8 cellular contexts compared by ENCODE assay signal in the genomic region with DNA sequence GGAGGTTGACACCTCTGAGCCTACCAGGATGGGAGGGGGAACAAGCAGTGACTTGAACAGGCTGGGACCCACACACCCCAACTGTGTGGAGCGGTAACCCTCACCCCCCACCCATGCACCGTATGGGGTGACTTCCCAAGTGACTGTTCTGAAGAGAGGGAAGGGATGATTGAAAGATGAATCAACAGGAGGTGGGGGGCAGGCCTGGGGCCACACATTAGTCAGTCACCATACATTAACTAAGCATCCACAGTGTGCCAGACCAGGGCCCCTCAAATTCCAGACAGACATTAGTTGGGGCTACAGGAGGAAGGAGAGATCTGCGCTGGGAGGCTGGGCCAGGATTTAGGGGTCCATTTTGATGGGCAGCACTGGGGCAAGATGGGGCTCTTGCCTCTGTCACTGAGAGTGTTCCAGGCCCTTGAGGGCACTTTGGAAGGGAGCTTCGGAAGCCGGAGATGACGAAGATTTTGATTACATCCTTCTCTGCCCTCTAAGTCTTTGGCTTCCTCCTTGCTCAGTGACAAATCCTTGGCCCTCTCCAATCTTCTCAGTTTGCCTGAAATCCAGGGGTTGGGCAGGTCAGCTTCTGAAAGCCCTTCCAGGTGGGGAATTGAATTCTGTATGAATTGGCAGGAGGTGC. TPM values are rescaled to one million over a fixed set of nuclear protein-coding genes. Genes with fewer than 3 reads are reported as not detected.
DNase-seq lines count a peak whose midpoint lies in the region; ATAC-seq and TF ChIP-seq lines count a peak whose summit lies in the region.

No MANE protein-coding gene starts in this region.

- H3K9me3 ChIP-seq in HUES6 (ENCODE audit: control insufficient read depth, insufficient read depth, low read depth, low read length), result no peaks in the 10 kb centered on the region
- no peaks in the 10 kb centered on the region for H3K9me3 ChIP-seq in mucosa of rectum (ENCODE audit: control insufficient read depth in 2 of 2, low read length in 2 of 2)

- CTCF ChIA-PET in MCF 10A (lab: Yijun Ruan, JAX), result interaction anchor here (1.1 to 4.4 kb wide), 4 partner anchors 60 to 135 kb away, joined by 3 to 28 read pairs (median 18); a partner anchor contains a TSS

- intact Hi-C loops in MCF 10A (cut with micrococcal nuclease), result loop anchor here (1.0 to 2.0 kb wide), 2 partner anchors 21 to 46 kb away; no protein-coding TSS in a partner anchor

- H3K9ac ChIP-seq in HUES6 (ENCODE audit: low read length) (peak overlapping the region; percentile 39), mucosa of rectum (ENCODE audit: low read depth in 1 of 2, low read length in 2 of 2) (peak overlapping the region; percentile 91 to 97)

- TF ChIP-seq CTCF in MCF 10A (IDR thresholded peaks at IDR 0.05; ENCODE audit: unreplicated experiment), result no peak

- peak overlapping the region; percentile 86 for H3K4me3 Mint-ChIP-seq in MCF 10A (ENCODE audit: unreplicated experiment)

- H3K9me3 Mint-ChIP-seq in MCF 10A (ENCODE audit: unreplicated experiment), result no peaks in the 10 kb centered on the region

- DNase-seq in AG08395 (ENCODE audit: low spot score) (peak; percentile 31), MCF 10A (ENCODE audit: unreplicated experiment) (peak; percentile 46), NOMO-1 treated with dmso at 0.1 percent for 144 hours (lab: John Stamatoyannopoulos, UW; ENCODE audit: unreplicated experiment) (no peak), GF-D8 (lab: John Stamatoyannopoulos, UW) (no peak), iPS-NIHi11 (ENCODE audit: low spot score) (no peak)

- no peak for ATAC-seq in GM18519 (IDR thresholded peaks at IDR 0.05; ENCODE audit: low FRiP score, unreplicated experiment)

- H3K27me3 ChIP-seq in HUES6 (ENCODE audit: control insufficient read depth, insufficient read depth, low read length), result no peaks in the 10 kb centered on the region
- no peaks in the 10 kb centered on the region for H3K27me3 ChIP-seq in mucosa of rectum (ENCODE audit: control insufficient read depth in 2 of 2, insufficient read depth in 2 of 2, low read length in 2 of 2)

- POLR2A ChIA-PET in MCF 10A (lab: Yijun Ruan, JAX), result interaction anchor here (0.8 to 7.7 kb wide), 13 partner anchors 15 to 475 kb away, joined by 3 to 99 read pairs (median 5); a partner anchor contains a TSS

- H3K27ac Mint-ChIP-seq in MCF 10A (ENCODE audit: low read depth, unreplicated experiment), result peak overlapping the region; percentile 93

- peaks cover 5% of the 10 kb centered on the region for H3K36me3 Mint-ChIP-seq in MCF 10A (ENCODE audit: insufficient read depth, unreplicated experiment)

- H3K27ac ChIP-seq in HUES6 (ENCODE audit: low read depth, low read length), result no peak overlapping the region
- H3K27ac ChIP-seq in mucosa of rectum (ENCODE audit: low read depth in 2 of 2, low read length in 2 of 2), result peak overlapping the region; percentile 80 to 89

- H3K4me3 ChIP-seq in HUES6 (ENCODE audit: low read depth, low read length) (peak overlapping the region; percentile 78), mucosa of rectum (ENCODE audit: low read length in 2 of 2) (peak overlapping the region; percentile 81 to 93)

- no peaks in the 10 kb centered on the region for H3K27me3 Mint-ChIP-seq in MCF 10A (ENCODE audit: insufficient read depth, unreplicated experiment)

- no TSS peak for BruUV-seq in MCF 10A (replicated peaks; lab: Mats Ljungman, UMichigan)

- H3K4me1 ChIP-seq in HUES6 (ENCODE audit: control insufficient read depth, insufficient read depth, low read length) (peaks cover 37% of the 10 kb centered on the region), mucosa of rectum (ENCODE audit: control insufficient read depth in 2 of 2, insufficient read depth in 2 of 2, low read length in 2 of 2) (peaks cover 47 to 61% of the 10 kb centered on the region in 2 donors)

- H3K36me3 ChIP-seq in HUES6 (ENCODE audit: control insufficient read depth, insufficient read depth, low read length), result no peaks in the 10 kb centered on the region
- H3K36me3 ChIP-seq in mucosa of rectum (ENCODE audit: control insufficient read depth in 2 of 2, insufficient read depth in 2 of 2, low read length in 2 of 2), result peaks cover 0 to 2% of the 10 kb centered on the region in 2 donors

- H3K4me1 Mint-ChIP-seq in MCF 10A (ENCODE audit: insufficient read depth, unreplicated experiment), result peaks cover 33% of the 10 kb centered on the region

RNA-seq across cellular contexts. Expression of a gene that starts 1.0 kb away (rescaled TPM):
- 69.5 and 80.2 TPM in 2 replicates for total RNA-seq in MCF 10A (2022)

RNA-seq across cellular contexts. Expression of a gene that starts 25.3 kb away (rescaled TPM):
- total RNA-seq in MCF 10A (2022), result 44.9 and 88.7 TPM in 2 replicates

RNA-seq across cellular contexts. Expression of a gene that starts 40.7 kb away (rescaled TPM):
- total RNA-seq in MCF 10A (2022), result 0.61 and 0.66 TPM in 2 replicates

RNA-seq across cellular contexts. Expression of a gene that starts 58.2 kb away (rescaled TPM):
- total RNA-seq in MCF 10A (2022), result not detected in 2 replicates

Comparison
In these comparisons a context has a peak if more than half of its experiments do, and no peak if none do; other contexts are left out.
1. DNase-seq: peak in AG08395 (single experiment) and MCF 10A (single experiment); none in NOMO-1 treated with dmso at 0.1 percent for 144 hours (single experiment), GF-D8 (single experiment) and iPS-NIHi11 (single experiment).